Comparison of ENCODE assay signal across 8 cellular contexts in the genomic region with DNA sequence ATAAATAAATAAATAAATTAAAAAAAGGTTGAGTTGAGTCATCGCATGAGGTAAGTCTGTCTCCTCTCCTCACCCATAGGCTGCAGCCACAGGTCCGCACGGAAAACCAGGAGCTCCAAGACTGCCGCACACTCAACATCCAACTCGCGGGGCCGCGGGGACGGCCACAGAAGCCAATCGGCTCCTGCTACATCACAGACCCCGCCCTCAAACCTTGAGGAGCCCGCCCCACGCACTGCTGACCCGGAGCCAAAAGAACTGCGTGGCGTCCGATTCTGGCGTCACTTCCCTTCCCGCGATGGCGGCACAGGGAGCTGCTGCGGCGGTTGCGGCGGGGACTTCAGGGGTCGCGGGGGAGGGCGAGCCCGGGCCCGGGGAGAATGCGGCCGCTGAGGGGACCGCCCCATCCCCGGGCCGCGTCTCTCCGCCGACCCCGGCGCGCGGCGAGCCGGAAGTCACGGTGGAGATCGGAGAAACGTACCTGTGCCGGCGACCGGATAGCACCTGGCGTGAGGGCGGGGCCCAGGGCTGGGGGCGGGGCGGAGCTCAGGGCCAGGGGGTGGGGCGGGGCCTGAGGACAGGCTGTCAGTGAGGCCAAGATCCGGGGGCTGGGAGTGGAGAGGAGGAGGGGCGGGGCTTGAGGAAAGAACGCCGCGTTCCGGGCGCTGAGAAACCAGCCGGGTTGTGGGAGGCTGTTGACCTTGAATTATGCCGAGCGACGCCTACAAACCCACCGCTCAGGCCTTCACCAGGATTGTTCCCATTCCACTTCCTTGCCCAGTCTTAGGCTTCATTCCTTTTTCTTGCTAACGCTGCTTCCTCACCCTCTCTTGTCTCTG. TPM values are rescaled to one million over a fixed set of nuclear protein-coding genes. Genes with fewer than 3 reads are reported as not detected.
DNase-seq lines count a peak whose midpoint lies in the region; ATAC-seq and TF ChIP-seq lines count a peak whose summit lies in the region.

KAT8 (plus strand) TSS at position 281 of the 839 bp plus-strand sequence; CDS start at position 299, 18 bp downstream.

- H3K9me3 ChIP-seq in osteoblast (ENCODE audit: low read depth, low read length) (no peaks in the 10 kb centered on the region), thoracic aorta (no peaks in the 10 kb centered on the region)

- H3K27ac Mint-ChIP-seq in activated naive CD4-positive, alpha-beta T cell treated with anti-CD3 and anti-CD28 coated beads, Interleukin-2, amount 50 U/mL, for 72 hours: peak within 1 kb of the TSS; percentile 91 to 95

- peaks cover 6% of the 10 kb centered on the region for H4K20me1 ChIP-seq in osteoblast (ENCODE audit: insufficient read depth, low read length)

- H3K4me1 ChIP-seq in osteoblast (ENCODE audit: insufficient read depth, low read length) (peaks cover 11% of the 10 kb centered on the region), thoracic aorta (ENCODE audit: control insufficient read depth in 1 of 2, low read depth in 2 of 2) (peaks cover 11 to 25% of the 10 kb centered on the region in 2 donors)

- TF ChIP-seq CTCF in osteoblast (IDR thresholded peaks at IDR 0.05; ENCODE audit: extremely low read depth, low read depth, low read length): no peak
- TF ChIP-seq CTCF in thoracic aorta (IDR thresholded peaks at IDR 0.05): no peak

- no peaks in the 10 kb centered on the region for H3K27me3 ChIP-seq in osteoblast (ENCODE audit: insufficient read depth, low read length)
- H3K27me3 ChIP-seq in thoracic aorta (replicated peaks; ENCODE audit: insufficient read depth): no peaks in the 10 kb centered on the region

- peak within 1 kb of the TSS; percentile 95 for H3K4me2 ChIP-seq in osteoblast (ENCODE audit: insufficient read depth, low read length)

- H3K9me3 Mint-ChIP-seq in activated naive CD4-positive, alpha-beta T cell treated with anti-CD3 and anti-CD28 coated beads, Interleukin-2, amount 50 U/mL, for 72 hours: no peaks in the 10 kb centered on the region

- H2AFZ ChIP-seq in osteoblast (ENCODE audit: low read length): peak within 1 kb of the TSS; percentile 86

- H3K27ac ChIP-seq in osteoblast (ENCODE audit: low read depth, low read length) (peak within 1 kb of the TSS; percentile 97), thoracic aorta (peak within 1 kb of the TSS; percentile 82 to 91)

- H3K4me3 ChIP-seq in GM08714 (ENCODE audit: low read length) (peak within 1 kb of the TSS; percentile 75), osteoblast (ENCODE audit: insufficient read depth, low read length) (peak within 1 kb of the TSS; percentile 80), thoracic aorta (peak within 1 kb of the TSS; percentile 79)

- H3K36me3 Mint-ChIP-seq in activated naive CD4-positive, alpha-beta T cell treated with anti-CD3 and anti-CD28 coated beads, Interleukin-2, amount 50 U/mL, for 72 hours: peaks cover 15 to 21% of the 10 kb centered on the region in 2 donors

- H3K79me2 ChIP-seq in osteoblast (ENCODE audit: insufficient read depth, low read length): peaks cover 24% of the 10 kb centered on the region

- peaks cover 39% of the 10 kb centered on the region for H3K36me3 ChIP-seq in osteoblast (ENCODE audit: insufficient read depth, low read length)
- peaks cover 20% of the 10 kb centered on the region for H3K36me3 ChIP-seq in thoracic aorta

- ATAC-seq in HG02610 (IDR thresholded peaks at IDR 0.05; ENCODE audit: unreplicated experiment): peak; percentile 89
- ATAC-seq in activated naive CD4-positive, alpha-beta T cell treated with anti-CD3 and anti-CD28 coated beads, Interleukin-2, amount 50 U/mL, for 72 hours: peak; percentile 95
- peak; percentile 86 for ATAC-seq in thoracic aorta (ENCODE audit: insufficient number of reproducible peaks, low FRiP score, low read depth)

- DNase-seq in NCI-H1092 treated with DMSO at 0.1 percent for 48 hours (lab: John Stamatoyannopoulos, UW) (peak; percentile 98), SKM-1 (lab: John Stamatoyannopoulos, UW; ENCODE audit: unreplicated experiment) (peak; percentile 96), glomerular visceral epithelial cell (ENCODE audit: extremely low spot score) (peak; percentile 98), osteoblast (ENCODE audit: insufficient read length, low spot score, missing footprints) (peak; percentile 99), thoracic aorta (ENCODE audit: low spot score) (peak; percentile 98)
- peak; percentile 95 to 98 for DNase-seq in activated naive CD4-positive, alpha-beta T cell treated with anti-CD3 and anti-CD28 coated beads, Interleukin-2, amount 50 U/mL, for 72 hours (ENCODE audit: low spot score in 2 of 2)

RNA-seq across cellular contexts. Expression of gene KAT8, which starts in this region (rescaled TPM):
- total RNA-seq in activated naive CD4-positive, alpha-beta T cell treated with anti-CD3 and anti-CD28 coated beads, Interleukin-2, amount 50 U/mL, for 72 hours: 10 to 100 TPM; 57.8 to 88.5 TPM
- total RNA-seq in osteoblast (31.8 and 35.1 TPM in 2 replicates), thoracic aorta (10 to 100 TPM; 62.5 to 75.7 TPM)

Comparison
In these comparisons a context has a peak if more than half of its experiments do, and no peak if none do; other contexts are left out.
1. Peak in every context shown above with its lines: DNase-seq, ATAC-seq, H3K4me3 ChIP-seq and H3K27ac ChIP-seq.